Comparison of ENCODE assay signal across 16 cellular contexts in genomic region chr3:25854635-25855034, GRCh38.
DNase-seq lines count a peak whose midpoint lies in the region; ATAC-seq, FAIRE-seq and TF ChIP-seq lines count a peak whose summit lies in the region.
"Had no signal": no experiment of that assay in that cellular context is flagged by ENCODE, and none has a peak within 500 bp of the region (broad histone marks: within the 10 kb centered on the region; RNA-seq: fewer than 3 reads in every experiment).

No MANE protein-coding gene starts in this region.

- H3K27ac ChIP-seq in breast epithelium, result no peak overlapping the region
- peak overlapping the region; percentile 29 for H3K27ac ChIP-seq in astrocyte (ENCODE audit: low read depth, low read length)
- H3K27ac ChIP-seq: neutrophil had no signal

- CTCF ChIA-PET in MCF 10A (lab: Yijun Ruan, JAX), result interaction anchor here (0.7 to 4.6 kb wide), 7 partner anchors 23 to 356 kb away, joined by 3 to 40 read pairs (median 4); no protein-coding TSS in a partner anchor

- H4K20me1 ChIP-seq in astrocyte (ENCODE audit: insufficient read depth, low read length), result no peaks in the 10 kb centered on the region

- DNase-seq in MCF 10A (ENCODE audit: unreplicated experiment) (peak; percentile 27), breast epithelium (ENCODE audit: low spot score in 2 of 2) (no peak), astrocyte (ENCODE audit: low read depth) (peak; percentile 76), iPS-NIHi7 (ENCODE audit: extremely low spot score) (peak; percentile 16), GDM1 (lab: John Stamatoyannopoulos, UW) (no peak), ACHN (no peak), NCI-H524 (lab: John Stamatoyannopoulos, UW) (no peak)
- DNase-seq: foreskin melanocyte, GOT3, KG1, NCI-H2107 had no signal

- no peaks in the 10 kb centered on the region for H3K4me1 ChIP-seq in breast epithelium
- peaks cover 8% of the 10 kb centered on the region for H3K4me1 ChIP-seq in astrocyte (ENCODE audit: insufficient read depth, low read length)

- intact Hi-C loops in MCF 10A (cut with micrococcal nuclease) (loop anchor here (5.0 kb wide), 1 partner anchor 192 kb away; the partner anchor contains the start of gene TOP2B), breast epithelium (cut with DNase I; ENCODE audit: low total_unique reads) (no loop called here)

- H3K9me3 ChIP-seq in breast epithelium, result no peaks in the 10 kb centered on the region
- H3K9me3 ChIP-seq in astrocyte (ENCODE audit: insufficient read depth, low read depth, low read length), result no peaks in the 10 kb centered on the region
- H3K9me3 ChIP-seq: neutrophil had no signal

- H3K9ac ChIP-seq in astrocyte (ENCODE audit: low read length), result no peak overlapping the region

- H3K79me2 ChIP-seq in astrocyte (ENCODE audit: insufficient read depth, low read length), result no peaks in the 10 kb centered on the region

- no TSS peak for BruUV-seq in MCF 10A (replicated peaks; lab: Mats Ljungman, UMichigan)

- H3K27me3 Mint-ChIP-seq in MCF 10A (ENCODE audit: insufficient read depth, unreplicated experiment) (no peaks in the 10 kb centered on the region), astrocyte (ENCODE audit: low read depth, unreplicated experiment) (no peaks in the 10 kb centered on the region)
- H3K27me3 Mint-ChIP-seq: brain; stimulated activated naive CD8-positive, alpha-beta T cell treated with anti-CD3 and anti-CD28 coated beads, Interleukin-15, Interleukin-2, amounts not matched to agents 100 ng/mL and 50 ng/mL, for 24 hours had no signal

- POLR2A ChIA-PET in MCF 10A (lab: Yijun Ruan, JAX), result interaction anchor here (1.5 kb wide), 1 partner anchor 65 kb away, joined by 5 read pairs; the partner anchor contains the start of gene OXSM

- no peak overlapping the region for H3K4me3 Mint-ChIP-seq in MCF 10A (ENCODE audit: unreplicated experiment)
- H3K4me3 Mint-ChIP-seq in astrocyte (ENCODE audit: unreplicated experiment), result no peak overlapping the region
- H3K4me3 Mint-ChIP-seq: brain; stimulated activated naive CD8-positive, alpha-beta T cell treated with anti-CD3 and anti-CD28 coated beads, Interleukin-15, Interleukin-2, amounts not matched to agents 100 ng/mL and 50 ng/mL, for 24 hours had no signal

- FAIRE-seq in astrocyte (lab: Jason Lieb, UNC), result peak; percentile 50

- H3K27me3 ChIP-seq in breast epithelium (no peaks in the 10 kb centered on the region), astrocyte (ENCODE audit: insufficient read depth, low read length) (no peaks in the 10 kb centered on the region)
- H3K27me3 ChIP-seq: neutrophil had no signal

- H3K36me3 Mint-ChIP-seq in MCF 10A (ENCODE audit: insufficient read depth, unreplicated experiment) (no peaks in the 10 kb centered on the region), astrocyte (ENCODE audit: low read depth, unreplicated experiment) (no peaks in the 10 kb centered on the region)

- H2AFZ ChIP-seq in astrocyte (ENCODE audit: low read depth, low read length), result no peak overlapping the region

- TF ChIP-seq POLR2A in breast epithelium (IDR thresholded peaks at IDR 0.05), result no peak

- H3K4me2 ChIP-seq in astrocyte (ENCODE audit: low read length), result peak overlapping the region; percentile 65

- H3K4me3 ChIP-seq in breast epithelium (no peak overlapping the region), astrocyte (ENCODE audit: insufficient read depth, low read depth, low read length) (no peak overlapping the region)

- in situ Hi-C loops in ACHN (cut with HindIII; ENCODE audit: low pct_ligation_motif_present, low pct_unique_long_range_greater_than_20kb, low sequenced_read_pairs), result no loop called here

- TF ChIP-seq CTCF in MCF 10A (IDR thresholded peaks at IDR 0.05; ENCODE audit: unreplicated experiment) (no peak), breast epithelium (IDR thresholded peaks at IDR 0.05) (no peak), astrocyte (IDR thresholded peaks at IDR 0.05; ENCODE audit: insufficient read depth, low read depth, low read length) (no peak)

- no peak for ATAC-seq in GM19467 (IDR thresholded peaks at IDR 0.05; ENCODE audit: unreplicated experiment)
- ATAC-seq: left lobe of liver had no signal

- H3K4me1 Mint-ChIP-seq in MCF 10A (ENCODE audit: insufficient read depth, unreplicated experiment), result peaks cover 9% of the 10 kb centered on the region
- H3K4me1 Mint-ChIP-seq in astrocyte (ENCODE audit: low read depth, unreplicated experiment), result peaks cover 15% of the 10 kb centered on the region

- H3K36me3 ChIP-seq in breast epithelium, result no peaks in the 10 kb centered on the region
- H3K36me3 ChIP-seq in astrocyte (ENCODE audit: insufficient read depth, low read length), result no peaks in the 10 kb centered on the region
- H3K36me3 ChIP-seq: neutrophil had no signal

- H3K27ac Mint-ChIP-seq in MCF 10A (ENCODE audit: low read depth, unreplicated experiment), result no peak overlapping the region
- peak overlapping the region; percentile 28 for H3K27ac Mint-ChIP-seq in astrocyte (ENCODE audit: unreplicated experiment)
- H3K27ac Mint-ChIP-seq: brain; stimulated activated naive CD8-positive, alpha-beta T cell treated with anti-CD3 and anti-CD28 coated beads, Interleukin-15, Interleukin-2, amounts not matched to agents 100 ng/mL and 50 ng/mL, for 24 hours had no signal

- H3K9me3 Mint-ChIP-seq in MCF 10A (ENCODE audit: unreplicated experiment) (no peaks in the 10 kb centered on the region), astrocyte (ENCODE audit: unreplicated experiment) (peaks cover 2% of the 10 kb centered on the region)

Comparison
In these comparisons a context has a peak if more than half of its experiments do, and no peak if none do; other contexts are left out.
1. DNase-seq: peak in MCF 10A (single experiment), astrocyte (single experiment) and iPS-NIHi7 (single experiment); none in breast epithelium (0 of 2), GDM1 (single experiment), ACHN (single experiment) and NCI-H524 (0 of 2).